Comparison of ENCODE assay signal across 19 cellular contexts in the genomic region with DNA sequence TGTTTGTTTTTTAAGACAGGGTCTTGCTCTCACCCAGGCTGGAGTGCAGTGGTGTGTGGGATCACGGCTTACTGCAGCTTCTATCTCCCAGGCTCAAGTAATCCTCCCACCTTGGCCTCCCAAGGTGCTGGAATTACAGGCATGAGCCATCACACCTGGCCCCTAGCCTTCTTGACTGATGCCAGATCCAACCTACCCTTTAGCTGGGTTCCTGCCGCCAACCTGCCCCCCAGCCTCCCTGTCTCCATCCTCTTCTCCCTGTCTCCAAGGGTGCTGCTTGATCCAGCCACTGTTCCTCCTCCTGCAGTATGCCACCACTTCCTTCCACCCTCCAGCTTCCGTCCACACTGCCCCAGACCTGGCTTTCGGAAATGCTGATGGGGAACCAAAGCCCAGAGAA. TPM values are rescaled to one million over a fixed set of nuclear protein-coding genes. Genes with fewer than 3 reads are reported as not detected.
"Had no signal": no experiment of that assay in that cellular context is flagged by ENCODE, and none has a peak within 500 bp of the region (broad histone marks: within the 10 kb centered on the region; RNA-seq: fewer than 3 reads in every experiment).

No MANE protein-coding gene starts in this region.

- DNase-seq: activated CD4-positive, CD25-positive, alpha-beta regulatory T cell; activated gamma-delta T cell; effector CD4-positive, alpha-beta T cell; immature natural killer cell; kidney glomerular epithelial cell; mesenchymal stem cell; naive B cell; stimulated activated naive CD4-positive, alpha-beta T cell; substantia nigra; T1000; uterus had no signal

- H3K4me3 Mint-ChIP-seq: activated naive CD8-positive, alpha-beta T cell; immature natural killer cell; naive B cell had no signal

- H3K9me3 Mint-ChIP-seq: immature natural killer cell, naive B cell had no signal

- H3K27ac Mint-ChIP-seq: activated naive CD8-positive, alpha-beta T cell; naive B cell had no signal

- H3K27me3 Mint-ChIP-seq: activated naive CD8-positive, alpha-beta T cell; naive B cell had no signal

- ATAC-seq: gastroesophageal sphincter, mucosa of descending colon, pancreas had no signal

- H3K36me3 Mint-ChIP-seq: activated naive CD8-positive, alpha-beta T cell; immature natural killer cell; naive B cell had no signal

RNA-seq across cellular contexts. Expression of gene C20orf144, which starts 3.2 kb away (rescaled TPM):
- total RNA-seq: bronchial epithelial cell, cerebellum, endothelial cell of umbilical vein, gastroesophageal sphincter, liver, uterus had no signal
